41 cellular contexts compared by ENCODE assay signal in the genomic region with DNA sequence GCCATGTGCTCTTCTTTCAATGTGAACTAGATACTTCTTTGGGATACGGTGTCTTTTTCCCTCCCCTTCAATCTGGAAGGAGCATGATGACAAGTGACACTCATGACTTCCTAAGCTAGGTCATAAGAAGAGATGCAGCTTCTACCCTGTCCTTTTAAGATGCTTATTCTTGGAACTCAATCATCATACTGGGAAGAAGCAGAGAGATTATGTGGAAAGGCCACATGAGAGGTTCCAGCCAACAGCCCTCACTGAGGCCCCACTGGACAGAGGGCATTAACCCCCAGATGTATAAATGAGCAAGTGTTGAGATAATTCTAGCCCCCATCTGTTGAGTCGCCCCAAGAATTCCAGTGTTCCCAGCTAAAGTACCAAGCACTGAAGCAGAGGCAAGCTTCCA. TPM values are rescaled to one million over a fixed set of nuclear protein-coding genes. Genes with fewer than 3 reads are reported as not detected.
"Had no signal": no experiment of that assay in that cellular context is flagged by ENCODE, and none has a peak within 500 bp of the region (broad histone marks: within the 10 kb centered on the region; RNA-seq: fewer than 3 reads in every experiment).

No MANE protein-coding gene starts in this region.

- ATAC-seq: activated naive CD4-positive, alpha-beta T cell treated with anti-CD3 and anti-CD28 coated beads, Interleukin-2, amount 50 U/mL, for 72 hours; activated naive CD8-positive, alpha-beta T cell treated with anti-CD3 and anti-CD28 coated beads, Interleukin-2, amount 50 U/mL, for 24 hours; activated T-cell treated with anti-CD3 and anti-CD28 coated beads, Interleukin-2, amount 50 U/mL, for 4 hours; activated T-cell treated with anti-CD3 and anti-CD28 coated beads, Interleukin-2, amount 50 U/mL, for 72 hours; activated T-helper 17 cell treated with anti-CD3 and anti-CD28 coated beads, Interleukin-2, amount 50 U/mL, for 72 hours; body of pancreas had no signal

- H3K9me3 ChIP-seq: adrenal gland, body of pancreas had no signal

- FAIRE-seq: astrocyte had no signal

- H3K27me3 ChIP-seq: adrenal gland, ascending aorta, body of pancreas, brain microvascular endothelial cell, breast epithelium, cardiac muscle cell had no signal

- H3K36me3 Mint-ChIP-seq: activated naive CD4-positive, alpha-beta T cell treated with anti-CD3 and anti-CD28 coated beads, Interleukin-2, amount 10 ng/mL, durations not matched to agents 7 days and 5 days; activated naive CD4-positive, alpha-beta T cell treated with anti-CD3 and anti-CD28 coated beads, Interleukin-2, amount 50 U/mL, for 24 hours; activated naive CD8-positive, alpha-beta T cell treated with anti-CD3 and anti-CD28 coated beads, Interleukin-2, amount 10 ng/mL, durations not matched to agents 7 days and 5 days; brain had no signal

- H3K4me1 ChIP-seq: adrenal gland, breast epithelium had no signal

- H3K27ac Mint-ChIP-seq: activated naive CD4-positive, alpha-beta T cell treated with anti-CD3 and anti-CD28 coated beads for 36 hours; activated naive CD4-positive, alpha-beta T cell treated with anti-CD3 and anti-CD28 coated beads, Interleukin-2, amount 10 ng/mL, durations not matched to agents 7 days and 5 days; activated naive CD4-positive, alpha-beta T cell treated with anti-CD3 and anti-CD28 coated beads, Interleukin-2, amount 50 U/mL, for 24 hours; activated naive CD4-positive, alpha-beta T cell treated with anti-CD3 and anti-CD28 coated beads, Interleukin-2, amount 50 U/mL, for 72 hours; activated naive CD8-positive, alpha-beta T cell; activated naive CD8-positive, alpha-beta T cell treated with anti-CD3 and anti-CD28 coated beads for 36 hours; activated naive CD8-positive, alpha-beta T cell treated with anti-CD3 and anti-CD28 coated beads, Interleukin-2, amount 10 ng/mL, durations not matched to agents 7 days and 5 days; activated naive CD8-positive, alpha-beta T cell treated with anti-CD3 and anti-CD28 coated beads, Interleukin-2, amount 50 U/mL, for 24 hours; activated T-cell treated with anti-CD3 and anti-CD28 coated beads, Interleukin-2, amount 50 U/mL, for 24 hours; activated T-cell treated with anti-CD3 and anti-CD28 coated beads, Interleukin-2, amount 50 U/mL, for 72 hours; activated T-helper 1 cell treated with anti-CD3 and anti-CD28 coated beads, Interleukin-12 subunit alpha, Interleukin-12 subunit beta, Interleukin-2, Interleukin-4 antibody, amounts not matched to agents 30 ng/mL and 10 ng/mL and 1 ng/mL, durations not matched to agents 14 hours and 24 hours and 36 hours; activated T-helper 17 cell treated with anti-CD3 and anti-CD28 coated beads, Interleukin-2, amount 50 U/mL, for 72 hours; activated T-helper 2 cell treated with anti-CD3 and anti-CD28 coated beads, Interferon-gamma antibody, Interleukin-2, Interleukin-4, amounts not matched to agents 10 μg/mL and 5 μg/mL and 100 μg/mL, durations not matched to agents 14 hours and 24 hours and 36 hours; brain had no signal

- H3K36me3 ChIP-seq: adrenal gland, ascending aorta, brain microvascular endothelial cell, breast epithelium, cardiac muscle cell had no signal

- DNase-seq: activated effector memory CD4-positive, alpha-beta T cell treated with anti-CD3 and anti-CD28 coated beads, Interleukin-2, amount 50 U/mL, for 16 hours; activated effector memory CD4-positive, alpha-beta T cell treated with Interleukin-2 at 50 U/mL for 16 hours; activated gamma-delta T cell; activated gamma-delta T cell treated with Interleukin-2 at 50 U/mL for 16 hours; activated naive CD4-positive, alpha-beta T cell; activated naive CD4-positive, alpha-beta T cell treated with anti-CD3 and anti-CD28 coated beads for 36 hours; activated naive CD4-positive, alpha-beta T cell treated with anti-CD3 and anti-CD28 coated beads, Interleukin-2, amount 10 ng/mL, durations not matched to agents 7 days and 5 days; activated naive CD4-positive, alpha-beta T cell treated with anti-CD3 and anti-CD28 coated beads, Interleukin-2, amount 50 U/mL, for 16 hours; activated naive CD4-positive, alpha-beta T cell treated with Interleukin-2 at 50 U/mL for 16 hours; activated naive CD8-positive, alpha-beta T cell treated with anti-CD3 and anti-CD28 coated beads for 36 hours; activated naive CD8-positive, alpha-beta T cell treated with anti-CD3 and anti-CD28 coated beads, Interleukin-2, amount 10 ng/mL, durations not matched to agents 7 days and 5 days; activated naive CD8-positive, alpha-beta T cell treated with anti-CD3 and anti-CD28 coated beads, Interleukin-2, amount 50 U/mL, for 24 hours; activated T-cell treated with anti-CD3 and anti-CD28 coated beads, Interleukin-2, amount 50 U/mL, for 24 hours; activated T-cell treated with anti-CD3 and anti-CD28 coated beads, Interleukin-2, amount 50 U/mL, for 4 hours; activated T-cell treated with anti-CD3 and anti-CD28 coated beads, Interleukin-2, amount 50 U/mL, for 48 hours; activated T-cell treated with anti-CD3 and anti-CD28 coated beads, Interleukin-2, amount 50 U/mL, for 72 hours; adrenal gland; amniotic stem cell; amygdala; anterior cingulate cortex; aorta; body of pancreas; brain microvascular endothelial cell; caudate nucleus; central memory CD4-positive, alpha-beta T cell; cerebellar nuclear complex had no signal

- H3K27me3 Mint-ChIP-seq: activated naive CD4-positive, alpha-beta T cell treated with anti-CD3 and anti-CD28 coated beads, Interleukin-2, amount 10 ng/mL, durations not matched to agents 7 days and 5 days had no signal

- H3K4me1 Mint-ChIP-seq: activated naive CD4-positive, alpha-beta T cell treated with anti-CD3 and anti-CD28 coated beads, Interleukin-2, amount 10 ng/mL, durations not matched to agents 7 days and 5 days; activated naive CD4-positive, alpha-beta T cell treated with anti-CD3 and anti-CD28 coated beads, Interleukin-2, amount 50 U/mL, for 24 hours; activated T-helper 17 cell treated with anti-CD3 and anti-CD28 coated beads, Interleukin-2, amount 50 U/mL, for 72 hours; brain; central memory CD8-positive, alpha-beta T cell had no signal

- H3K9me3 Mint-ChIP-seq: activated naive CD8-positive, alpha-beta T cell treated with anti-CD3 and anti-CD28 coated beads, Interleukin-2, amount 10 ng/mL, durations not matched to agents 7 days and 5 days; central memory CD8-positive, alpha-beta T cell had no signal

- H3K4me3 Mint-ChIP-seq: activated naive CD4-positive, alpha-beta T cell treated with anti-CD3 and anti-CD28 coated beads for 36 hours; activated naive CD4-positive, alpha-beta T cell treated with anti-CD3 and anti-CD28 coated beads, Interleukin-2, amount 10 ng/mL, durations not matched to agents 7 days and 5 days; activated naive CD4-positive, alpha-beta T cell treated with anti-CD3 and anti-CD28 coated beads, Interleukin-2, amount 50 U/mL, for 24 hours; activated naive CD8-positive, alpha-beta T cell; activated naive CD8-positive, alpha-beta T cell treated with anti-CD3 and anti-CD28 coated beads for 36 hours; activated naive CD8-positive, alpha-beta T cell treated with anti-CD3 and anti-CD28 coated beads, Interleukin-2, amount 10 ng/mL, durations not matched to agents 7 days and 5 days; activated naive CD8-positive, alpha-beta T cell treated with anti-CD3 and anti-CD28 coated beads, Interleukin-2, amount 50 U/mL, for 24 hours; activated T-cell treated with anti-CD3 and anti-CD28 coated beads, Interleukin-2, amount 50 U/mL, for 24 hours; activated T-cell treated with anti-CD3 and anti-CD28 coated beads, Interleukin-2, amount 50 U/mL, for 4 hours; activated T-cell treated with anti-CD3 and anti-CD28 coated beads, Interleukin-2, amount 50 U/mL, for 72 hours; activated T-helper 1 cell treated with anti-CD3 and anti-CD28 coated beads, Interleukin-12 subunit alpha, Interleukin-12 subunit beta, Interleukin-2, Interleukin-4 antibody, amounts not matched to agents 30 ng/mL and 10 ng/mL and 1 ng/mL, durations not matched to agents 14 hours and 24 hours and 36 hours; activated T-helper 17 cell treated with anti-CD3 and anti-CD28 coated beads, Interleukin-2, amount 50 U/mL, for 72 hours; brain; central memory CD8-positive, alpha-beta T cell had no signal

- H3K4me3 ChIP-seq: adrenal gland, ascending aorta, body of pancreas, breast epithelium, cardiac muscle cell had no signal

- H3K27ac ChIP-seq: adrenal gland, ascending aorta, body of pancreas, brain microvascular endothelial cell, breast epithelium had no signal

RNA-seq across cellular contexts. Expression of a gene that starts 29.3 kb away (rescaled TPM):
- total RNA-seq: activated naive CD4-positive, alpha-beta T cell treated with anti-CD3 and anti-CD28 coated beads for 36 hours; activated naive CD4-positive, alpha-beta T cell treated with anti-CD3 and anti-CD28 coated beads, Interleukin-2, amount 50 U/mL, for 72 hours; activated naive CD8-positive, alpha-beta T cell treated with anti-CD3 and anti-CD28 coated beads for 36 hours; activated naive CD8-positive, alpha-beta T cell treated with anti-CD3 and anti-CD28 coated beads, Interleukin-2, amount 10 ng/mL, durations not matched to agents 7 days and 5 days; activated T-cell treated with anti-CD3 and anti-CD28 coated beads, Interleukin-2, amount 50 U/mL, for 4 hours; activated T-cell treated with anti-CD3 and anti-CD28 coated beads, Interleukin-2, amount 50 U/mL, for 72 hours; activated T-helper 1 cell treated with anti-CD3 and anti-CD28 coated beads, Interleukin-12 subunit alpha, Interleukin-12 subunit beta, Interleukin-2, Interleukin-4 antibody, amounts not matched to agents 30 ng/mL and 10 ng/mL and 1 ng/mL, durations not matched to agents 14 hours and 24 hours and 36 hours; activated T-helper 17 cell treated with anti-CD3 and anti-CD28 coated beads, Interleukin-2, amount 50 U/mL, for 72 hours; activated T-helper 2 cell treated with anti-CD3 and anti-CD28 coated beads, Interferon-gamma antibody, Interleukin-2, Interleukin-4, amounts not matched to agents 10 μg/mL and 5 μg/mL and 100 μg/mL, durations not matched to agents 14 hours and 24 hours and 36 hours; astrocyte; body of pancreas; bronchial epithelial cell; chondrocyte had no signal
- polyA plus RNA-seq: adipose tissue had no signal
